Comparison of ENCODE assay signal across 17 cellular contexts in genomic region chr7:28629216-28629848, GRCh38.
DNase-seq lines count a peak whose midpoint lies in the region; ATAC-seq and TF ChIP-seq lines count a peak whose summit lies in the region.
"Had no signal": no experiment of that assay in that cellular context is flagged by ENCODE, and none has a peak within 500 bp of the region (broad histone marks: within the 10 kb centered on the region; RNA-seq: fewer than 3 reads in every experiment).

No MANE protein-coding gene starts in this region.

- H3K9me3 ChIP-seq in colonic mucosa (no peaks in the 10 kb centered on the region), smooth muscle cell (replicated peaks; ENCODE audit: low read depth) (no peaks in the 10 kb centered on the region)

- H3K27ac Mint-ChIP-seq in activated CD4-positive, alpha-beta T cell treated with anti-CD3 and anti-CD28 coated beads, Interleukin-2, amount 10 ng/mL, durations not matched to agents 7 days and 5 days: no peak overlapping the region
- no peak overlapping the region for H3K27ac Mint-ChIP-seq in stimulated activated naive B cell treated with anti-CD40 and anti-IgM and Interleukin-4, amounts not matched to agents 10 μg/mL and 1 μg/mL and 100 μg/mL, for 72 hours
- H3K27ac Mint-ChIP-seq: activated T-helper 2 cell treated with anti-CD3 and anti-CD28 coated beads, Interferon-gamma antibody, Interleukin-2, Interleukin-4, amounts not matched to agents 10 μg/mL and 5 μg/mL and 100 μg/mL, durations not matched to agents 14 hours and 24 hours and 36 hours; CD8-positive, alpha-beta T cell had no signal

- no peak overlapping the region for H3K4me3 ChIP-seq in colonic mucosa
- no peak overlapping the region for H3K4me3 ChIP-seq in smooth muscle cell
- H3K4me3 ChIP-seq: PC-9, skin epidermis had no signal

- H2AFZ ChIP-seq in smooth muscle cell (ENCODE audit: low read depth): no peak overlapping the region
- H2AFZ ChIP-seq: PC-9 had no signal

- no peaks in the 10 kb centered on the region for H3K79me2 ChIP-seq in smooth muscle cell (ENCODE audit: low read depth)

- CTCF ChIA-PET in activated CD4-positive, alpha-beta T cell treated with anti-CD3 and anti-CD28 coated beads, Interleukin-2, amount 10 ng/mL, durations not matched to agents 7 days and 5 days (lab: Charles Lee): no interaction called here

- intact Hi-C loops in colonic mucosa (cut with DNase I): loop anchor here (5.0 kb wide), 1 partner anchor 242 kb away; no protein-coding TSS in a partner anchor

- DNase-seq in HS-5 (ENCODE audit: low read depth): peak; percentile 36
- DNase-seq in colonic mucosa: peak; percentile 19
- peak; percentile 37 for DNase-seq in left kidney (ENCODE audit: low read depth, low spot score)
- no peak for DNase-seq in smooth muscle cell (lab: John Stamatoyannopoulos, UW; ENCODE audit: unreplicated experiment)
- no peak for DNase-seq in activated CD4-positive, alpha-beta T cell treated with anti-CD3 and anti-CD28 coated beads, Interleukin-2, amount 10 ng/mL, durations not matched to agents 7 days and 5 days
- DNase-seq in stimulated activated naive B cell treated with anti-CD40 and anti-IgM and Interleukin-4, amounts not matched to agents 10 μg/mL and 1 μg/mL and 100 μg/mL, for 72 hours: no peak
- DNase-seq: activated CD4-positive, alpha-beta T cell treated with anti-CD3 and anti-CD28 coated beads, Interleukin-2, amount 50 U/mL, for 48 hours; CD8-positive, alpha-beta T cell; GDM1; NCI-H1417; NCI-H446 treated with DMSO at 0.1 percent for 48 hours; PC-9 had no signal

- no peak overlapping the region for H3K4me3 Mint-ChIP-seq in activated CD4-positive, alpha-beta T cell treated with anti-CD3 and anti-CD28 coated beads, Interleukin-2, amount 10 ng/mL, durations not matched to agents 7 days and 5 days
- no peak overlapping the region for H3K4me3 Mint-ChIP-seq in stimulated activated naive B cell treated with anti-CD40 and anti-IgM and Interleukin-4, amounts not matched to agents 10 μg/mL and 1 μg/mL and 100 μg/mL, for 72 hours
- H3K4me3 Mint-ChIP-seq: brain; CD8-positive, alpha-beta T cell had no signal

- no peaks in the 10 kb centered on the region for H4K20me1 ChIP-seq in smooth muscle cell (ENCODE audit: low read depth)

- no peaks in the 10 kb centered on the region for H3K36me3 ChIP-seq in colonic mucosa
- H3K36me3 ChIP-seq in smooth muscle cell (ENCODE audit: low read depth): no peaks in the 10 kb centered on the region

- H3K9ac ChIP-seq in colonic mucosa (ENCODE audit: low read depth in 2 of 2, low read length in 2 of 2) (no peak overlapping the region), smooth muscle cell (ENCODE audit: low read depth) (no peak overlapping the region)

- ATAC-seq in HG02623 (IDR thresholded peaks at IDR 0.05; ENCODE audit: unreplicated experiment) (no peak), HG03045 (IDR thresholded peaks at IDR 0.05; ENCODE audit: unreplicated experiment) (no peak)
- no peak for ATAC-seq in stimulated activated naive B cell treated with anti-CD40 and anti-IgM and Interleukin-4, amounts not matched to agents 10 μg/mL and 1 μg/mL and 100 μg/mL, for 72 hours (replicated peaks)
- ATAC-seq: CD8-positive, alpha-beta T cell had no signal

- H3K4me1 ChIP-seq in colonic mucosa (no peaks in the 10 kb centered on the region), smooth muscle cell (ENCODE audit: low read depth) (no peaks in the 10 kb centered on the region)

- H3K27me3 Mint-ChIP-seq in activated CD4-positive, alpha-beta T cell treated with anti-CD3 and anti-CD28 coated beads, Interleukin-2, amount 10 ng/mL, durations not matched to agents 7 days and 5 days: peaks cover 9% of the 10 kb centered on the region
- H3K27me3 Mint-ChIP-seq in stimulated activated naive B cell treated with anti-CD40 and anti-IgM and Interleukin-4, amounts not matched to agents 10 μg/mL and 1 μg/mL and 100 μg/mL, for 72 hours: peaks cover 25 to 28% of the 10 kb centered on the region in 2 donors
- H3K27me3 Mint-ChIP-seq: brain had no signal

- H3K27ac ChIP-seq in colonic mucosa: no peak overlapping the region
- H3K27ac ChIP-seq in smooth muscle cell (ENCODE audit: low read depth): peak overlapping the region; percentile 25
- H3K27ac ChIP-seq: PC-9 had no signal

- no peaks in the 10 kb centered on the region for H3F3A ChIP-seq in smooth muscle cell (ENCODE audit: low read depth)

- POLR2A ChIA-PET in activated CD4-positive, alpha-beta T cell treated with anti-CD3 and anti-CD28 coated beads, Interleukin-2, amount 10 ng/mL, durations not matched to agents 7 days and 5 days (lab: Charles Lee): no interaction called here

- no peak overlapping the region for H3K4me2 ChIP-seq in smooth muscle cell
- H3K4me2 ChIP-seq: PC-9 had no signal

- 67% methylated on average over 4 of the region's 4 CpGs for WGBS in smooth muscle cell (ENCODE audit: low lambda C conversion rate)

- TF ChIP-seq CTCF in colonic mucosa (IDR thresholded peaks at IDR 0.05) (no peak), smooth muscle cell (IDR thresholded peaks at IDR 0.05; ENCODE audit: borderline replicate concordance, insufficient read depth, poor library complexity, severe bottlenecking) (no peak)

- H3K4me1 Mint-ChIP-seq in activated CD4-positive, alpha-beta T cell treated with anti-CD3 and anti-CD28 coated beads, Interleukin-2, amount 10 ng/mL, durations not matched to agents 7 days and 5 days: no peaks in the 10 kb centered on the region
- H3K4me1 Mint-ChIP-seq in stimulated activated naive B cell treated with anti-CD40 and anti-IgM and Interleukin-4, amounts not matched to agents 10 μg/mL and 1 μg/mL and 100 μg/mL, for 72 hours: no peaks in the 10 kb centered on the region

- H3K36me3 Mint-ChIP-seq in activated CD4-positive, alpha-beta T cell treated with anti-CD3 and anti-CD28 coated beads, Interleukin-2, amount 10 ng/mL, durations not matched to agents 7 days and 5 days (ENCODE audit: low read depth): no peaks in the 10 kb centered on the region
- H3K36me3 Mint-ChIP-seq in stimulated activated naive B cell treated with anti-CD40 and anti-IgM and Interleukin-4, amounts not matched to agents 10 μg/mL and 1 μg/mL and 100 μg/mL, for 72 hours: no peaks in the 10 kb centered on the region
- H3K36me3 Mint-ChIP-seq: brain; CD8-positive, alpha-beta T cell had no signal

- H3K27me3 ChIP-seq in colonic mucosa (no peaks in the 10 kb centered on the region), smooth muscle cell (ENCODE audit: low read depth) (peaks cover 9% of the 10 kb centered on the region)

- H3K9me3 Mint-ChIP-seq in activated CD4-positive, alpha-beta T cell treated with anti-CD3 and anti-CD28 coated beads, Interleukin-2, amount 10 ng/mL, durations not matched to agents 7 days and 5 days: no peaks in the 10 kb centered on the region
- no peaks in the 10 kb centered on the region for H3K9me3 Mint-ChIP-seq in stimulated activated naive B cell treated with anti-CD40 and anti-IgM and Interleukin-4, amounts not matched to agents 10 μg/mL and 1 μg/mL and 100 μg/mL, for 72 hours
- H3K9me3 Mint-ChIP-seq: activated T-helper 2 cell treated with anti-CD3 and anti-CD28 coated beads, Interferon-gamma antibody, Interleukin-2, Interleukin-4, amounts not matched to agents 10 μg/mL and 5 μg/mL and 100 μg/mL, durations not matched to agents 14 hours and 24 hours and 36 hours; brain; CD8-positive, alpha-beta T cell had no signal

Comparison
In these comparisons a context has a peak if more than half of its experiments do, and no peak if none do; other contexts are left out.
1. DNase-seq: peak in HS-5 (single experiment), colonic mucosa (single experiment) and left kidney (single experiment); none in smooth muscle cell (single experiment), activated CD4-positive, alpha-beta T cell treated with anti-CD3 and anti-CD28 coated beads, Interleukin-2, amount 10 ng/mL, durations not matched to agents 7 days and 5 days (single experiment) and stimulated activated naive B cell treated with anti-CD40 and anti-IgM and Interleukin-4, amounts not matched to agents 10 μg/mL and 1 μg/mL and 100 μg/mL, for 72 hours (single experiment).